ENCODE assay signal across 17 cellular contexts in genomic region chr13:34176636-34177035, GRCh38.
DNase-seq lines count a peak whose midpoint lies in the region; ATAC-seq, FAIRE-seq and TF ChIP-seq lines count a peak whose summit lies in the region.
"Had no signal": no experiment of that assay in that cellular context is flagged by ENCODE, and none has a peak within 500 bp of the region (broad histone marks: within the 10 kb centered on the region; RNA-seq: fewer than 3 reads in every experiment).

No MANE protein-coding gene starts in this region.

- no peak overlapping the region for H3K4me3 Mint-ChIP-seq in glutamatergic neuron (ENCODE audit: unreplicated experiment)
- no peak overlapping the region for H3K4me3 Mint-ChIP-seq in osteocyte (ENCODE audit: unreplicated experiment)
- H3K4me3 Mint-ChIP-seq: CD4-positive, CD25-positive, alpha-beta regulatory T cell had no signal

- H3K27ac Mint-ChIP-seq in glutamatergic neuron (ENCODE audit: unreplicated experiment) (peak overlapping the region; percentile 71), osteocyte (ENCODE audit: unreplicated experiment) (peak overlapping the region; percentile 23)
- H3K27ac Mint-ChIP-seq: CD4-positive, CD25-positive, alpha-beta regulatory T cell had no signal

- no peak for DNase-seq in A549 (ENCODE audit: low read depth in 1 of 2, low spot score in 1 of 2)
- DNase-seq in M059J (ENCODE audit: low read depth): peak; percentile 10
- DNase-seq in glutamatergic neuron: no peak
- no peak for DNase-seq in osteocyte (ENCODE audit: extremely low spot score, unreplicated experiment)
- no peak for DNase-seq in NCI-H1417 treated with DMSO at 0.1 percent for 48 hours (lab: John Stamatoyannopoulos, UW)
- DNase-seq in NCI-H1105 (lab: John Stamatoyannopoulos, UW): no peak
- no peak for DNase-seq in NCI-H526 treated with DMSO at 0.1 percent for 48 hours (lab: John Stamatoyannopoulos, UW)
- DNase-seq in NCI-H526 (lab: John Stamatoyannopoulos, UW): no peak
- DNase-seq: 8988T; ACHN; CD4-positive, CD25-positive, alpha-beta regulatory T cell; DMS53 had no signal

- no peak for TF ChIP-seq POLR2A in A549 (IDR thresholded peaks at IDR 0.05; ENCODE audit: low read length)

- H3K4me1 Mint-ChIP-seq in glutamatergic neuron (ENCODE audit: low read depth, unreplicated experiment): peaks cover 21% of the 10 kb centered on the region
- H3K4me1 Mint-ChIP-seq in osteocyte (ENCODE audit: unreplicated experiment): peaks cover 52% of the 10 kb centered on the region
- H3K4me1 Mint-ChIP-seq: CD4-positive, CD25-positive, alpha-beta regulatory T cell had no signal

- H3K9me3 ChIP-seq in A549: no peaks in the 10 kb centered on the region
- H3K9me3 ChIP-seq: BLaER1 treated with 17β-estradiol and CSF1 and Interleukin-3, amounts not matched to agents 10 nM and 100 nM had no signal

- POLR2A ChIA-PET in A549 (lab: Yijun Ruan, JAX): no interaction called here

- peak overlapping the region; percentile 82 to 85 for H3K27ac ChIP-seq in A549
- H3K27ac ChIP-seq: BLaER1 treated with 17β-estradiol and CSF1 and Interleukin-3, amounts not matched to agents 10 nM and 100 nM had no signal

- no peak overlapping the region for H3K4me2 ChIP-seq in A549
- H3K4me2 ChIP-seq: BLaER1 treated with 17β-estradiol and CSF1 and Interleukin-3, amounts not matched to agents 10 nM and 100 nM had no signal

- no peak for ATAC-seq in A549
- ATAC-seq: GM12878, HCT116 had no signal

- CTCF ChIA-PET in A549 (lab: Yijun Ruan, JAX): no interaction called here

- no peak overlapping the region for H3K4me3 ChIP-seq in A549
- H3K4me3 ChIP-seq: BLaER1 treated with 17β-estradiol and CSF1 and Interleukin-3, amounts not matched to agents 10 nM and 100 nM; GM12878 had no signal

- no peak for TF ChIP-seq EP300 in A549 (IDR thresholded peaks at IDR 0.05)

- no peak for TF ChIP-seq RAD21 in A549 (conservative IDR thresholded peaks at IDR 0.05 in 1 of 2, IDR thresholded peaks at IDR 0.05 in 1 of 2)

- 74% methylated on average over 4 of the region's 5 CpGs for WGBS in A549 (ENCODE audit: missing lambda C conversion rate)

- H3K9me3 Mint-ChIP-seq in glutamatergic neuron (ENCODE audit: unreplicated experiment) (no peaks in the 10 kb centered on the region), osteocyte (ENCODE audit: unreplicated experiment) (no peaks in the 10 kb centered on the region)

- peaks cover 35% of the 10 kb centered on the region for H3K4me1 ChIP-seq in A549
- H3K4me1 ChIP-seq: BLaER1 treated with 17β-estradiol and CSF1 and Interleukin-3, amounts not matched to agents 10 nM and 100 nM had no signal

- TF ChIP-seq CTCF in A549 (IDR thresholded peaks at IDR 0.05): no peak
- no peak for TF ChIP-seq CTCF in glutamatergic neuron (IDR thresholded peaks at IDR 0.05; ENCODE audit: partially characterized antibody, unreplicated experiment)
- TF ChIP-seq CTCF in osteocyte (IDR thresholded peaks at IDR 0.05): no peak

- no peak for FAIRE-seq in A549 (lab: Jason Lieb, UNC)
- FAIRE-seq: GM12878, GM18507, H54 had no signal

- H3K36me3 Mint-ChIP-seq in glutamatergic neuron (ENCODE audit: unreplicated experiment) (no peaks in the 10 kb centered on the region), osteocyte (ENCODE audit: unreplicated experiment) (no peaks in the 10 kb centered on the region)
- H3K36me3 Mint-ChIP-seq: CD4-positive, CD25-positive, alpha-beta regulatory T cell had no signal

- H3K27me3 Mint-ChIP-seq in glutamatergic neuron (ENCODE audit: unreplicated experiment) (peaks cover 5% of the 10 kb centered on the region), osteocyte (ENCODE audit: unreplicated experiment) (no peaks in the 10 kb centered on the region)

TF ChIP-seq in A549, 52 proteins besides CTCF, POLR2A, EP300 and RAD21:
- TF ChIP-seq CBX2 (IDR thresholded peaks at IDR 0.05; ENCODE audit: borderline replicate concordance, low read depth) (no peak), TFCP2L1 (CRISPR knock-in tag; IDR thresholded peaks at IDR 0.05) (no peak)
